Comparison of ENCODE assay signal across 19 cellular contexts in genomic region chr7:18900801-18901200, GRCh38.
"Had no signal": no experiment of that assay in that cellular context is flagged by ENCODE, and none has a peak within 500 bp of the region (broad histone marks: within the 10 kb centered on the region; RNA-seq: fewer than 3 reads in every experiment).

No MANE protein-coding gene starts in this region.

- H3K36me3 ChIP-seq: left ventricle myocardium inferior, right atrium auricular region, tibial nerve had no signal

- H3K4me2 ChIP-seq: smooth muscle cell had no signal

- H3K4me1 ChIP-seq: right atrium auricular region had no signal

- DNase-seq: activated CD4-positive, alpha-beta T cell treated with anti-CD3 and anti-CD28 coated beads for 1 hour; activated CD4-positive, alpha-beta T cell treated with anti-CD3 and anti-CD28 coated beads, Interleukin-2, amount 50 U/mL, for 48 hours; activated gamma-delta T cell treated with Interleukin-2 at 50 U/mL for 16 hours; amniotic stem cell; caudate nucleus; dorsolateral prefrontal cortex; immature natural killer cell; kidney glomerular epithelial cell; left ventricle myocardium inferior; mammary epithelial cell; naive B cell; stimulated activated naive CD4-positive, alpha-beta T cell; substantia nigra; T-helper 2 cell had no signal

- H3K27me3 ChIP-seq: dorsolateral prefrontal cortex, right atrium auricular region, tibial nerve had no signal

- H3K27ac ChIP-seq: dorsolateral prefrontal cortex, left ventricle myocardium inferior, right atrium auricular region, tibial nerve, VCaP had no signal

- ATAC-seq: activated naive CD4-positive, alpha-beta T cell treated with anti-CD3 and anti-CD28 coated beads, Interleukin-2, amount 50 U/mL, for 72 hours had no signal

- H3K4me3 ChIP-seq: dorsolateral prefrontal cortex, left ventricle myocardium inferior, right atrium auricular region, smooth muscle cell, tibial nerve had no signal

- H3K9me3 ChIP-seq: left ventricle myocardium inferior, right atrium auricular region, tibial nerve had no signal
